In genomic region chr16:2859686-2860265, GRCh38 we compare ENCODE assay signal across 17 cellular contexts. TPM values are rescaled to one million over a fixed set of nuclear protein-coding genes. Genes with fewer than 3 reads are reported as not detected.
DNase-seq lines count a peak whose midpoint lies in the region; ATAC-seq lines count a peak whose summit lies in the region.
"Had no signal": no experiment of that assay in that cellular context is flagged by ENCODE, and none has a peak within 500 bp of the region (broad histone marks: within the 10 kb centered on the region; RNA-seq: fewer than 3 reads in every experiment).

No MANE protein-coding gene starts in this region.

- ATAC-seq in left ventricle myocardium superior (no peak), GM21528 (IDR thresholded peaks at IDR 0.05; ENCODE audit: low FRiP score, unreplicated experiment) (no peak), GM19351 (IDR thresholded peaks at IDR 0.05; ENCODE audit: unreplicated experiment) (no peak)

- DNase-seq in cardiac septum (ENCODE audit: low spot score) (peak; percentile 71), left ventricle myocardium superior (no peak), RKO (ENCODE audit: low spot score) (peak; percentile 26), posterior vena cava (ENCODE audit: low spot score) (peak; percentile 40), NCI-H446 (lab: John Stamatoyannopoulos, UW) (no peak)
- DNase-seq: 8988T; CD4-positive, alpha-beta memory T cell; DMS153; DMS79; GDM1; GM23248 had no signal

- intact Hi-C loops in cardiac septum (cut with DNase I): loop anchor here (10.0 kb wide), 1 partner anchor 135 kb away; the partner anchor contains the start of gene PRSS27
- intact Hi-C loops in left ventricle myocardium superior (cut with micrococcal nuclease): no loop called here
- intact Hi-C loops in posterior vena cava (cut with DNase I): loop anchor here (10.0 kb wide), 2 partner anchors 135 to 155 kb away; partner anchors contain the start of gene PRSS27 (in 1 of the 2)

RNA-seq across cellular contexts. Expression of gene PRSS22, which starts 1.8 kb away (rescaled TPM):
- total RNA-seq in cardiac septum (not detected), left ventricle myocardium superior (not detected), posterior vena cava (not detected)
- total RNA-seq: A673, GM23248, H4, HT1080 had no signal

RNA-seq across cellular contexts. Expression of gene FLYWCH2, which starts 23.2 kb away (rescaled TPM):
- total RNA-seq in cardiac septum: 20.8 TPM
- total RNA-seq in left ventricle myocardium superior: 28.6 TPM
- total RNA-seq in posterior vena cava: 10 to 100 TPM; 16.0 to 17.6 TPM

RNA-seq across cellular contexts. Expression of gene ZG16B, which starts 29.7 kb away (rescaled TPM):
- total RNA-seq in cardiac septum (not detected), left ventricle myocardium superior (0.37 TPM), posterior vena cava (not detected)
- total RNA-seq: A673; CD4-positive, alpha-beta memory T cell; GM23248 had no signal

RNA-seq across cellular contexts. Expression of gene PRSS21, which starts 42.7 kb away (rescaled TPM):
- total RNA-seq in cardiac septum (not detected), left ventricle myocardium superior (not detected), posterior vena cava (not detected)
- total RNA-seq: A673, Daoy, GM23248, H4, HT1080 had no signal

RNA-seq across cellular contexts. Expression of gene FLYWCH1, which starts 52.0 kb away (rescaled TPM):
- total RNA-seq in cardiac septum: 43.5 TPM
- total RNA-seq in left ventricle myocardium superior: 36.1 TPM
- total RNA-seq in posterior vena cava: 10 to 100 TPM; 31.0 to 37.7 TPM

Comparison
In these comparisons a context has a peak if more than half of its experiments do, and no peak if none do; other contexts are left out.
1. DNase-seq: peak in cardiac septum (single experiment), RKO (single experiment) and posterior vena cava (single experiment); none in left ventricle myocardium superior (single experiment) and NCI-H446 (0 of 2).